In genomic region chr5:151447174-151448037, GRCh38 we compare ENCODE assay signal across 1 cellular context.
TF ChIP-seq lines count a peak whose summit lies in the region.

Gene SLC36A1 (plus strand): TSS chr5:151447603. CDS start chr5:151458793, 11,190 bp downstream.

TF ChIP-seq in WTC11, 78 proteins besides CTCF, POLR2A, EP300 and RAD21 (continued from another document and continues in another):
- TF ChIP-seq STAT6 (CRISPR knock-in tag; conservative IDR thresholded peaks at IDR 0.05; ENCODE audit: low read depth) (no peak), ZNF512 (CRISPR knock-in tag; IDR thresholded peaks at IDR 0.05; ENCODE audit: borderline replicate concordance) (no peak), CREB1 (CRISPR knock-in tag; IDR thresholded peaks at IDR 0.05) (peak; percentile 52; the same call in 1 of the 2 replicates), JUN (CRISPR knock-in tag; IDR thresholded peaks at IDR 0.05) (no peak), MXD4 (CRISPR knock-in tag; IDR thresholded peaks at IDR 0.05; ENCODE audit: borderline replicate concordance) (no peak), SP1 (CRISPR knock-in tag; conservative IDR thresholded peaks at IDR 0.05) (peak; percentile 76), ZBTB43 (CRISPR knock-in tag; IDR thresholded peaks at IDR 0.05) (no peak), MYBL2 (CRISPR knock-in tag; IDR thresholded peaks at IDR 0.05) (peak; percentile 73; the same call in 1 of the 2 replicates), IRF2 (CRISPR knock-in tag; IDR thresholded peaks at IDR 0.05; ENCODE audit: borderline replicate concordance, low read depth) (no peak), ZNF532 (CRISPR knock-in tag; IDR thresholded peaks at IDR 0.05; ENCODE audit: borderline replicate concordance) (no peak), FOXP4 (CRISPR knock-in tag; IDR thresholded peaks at IDR 0.05) (0 out of 2 replicates have a peak, but pooled peaks have one; percentile 71), GABPB1 (CRISPR knock-in tag; IDR thresholded peaks at IDR 0.05) (0 out of 2 replicates have a peak, but pooled peaks have one; percentile 57), ZNF396 (CRISPR knock-in tag; IDR thresholded peaks at IDR 0.05; ENCODE audit: borderline replicate concordance) (no peak), TEAD1 (CRISPR knock-in tag; IDR thresholded peaks at IDR 0.05) (peak; percentile 85), ZMAT4 (CRISPR knock-in tag; IDR thresholded peaks at IDR 0.05) (no peak), ZSCAN18 (CRISPR knock-in tag; IDR thresholded peaks at IDR 0.05) (no peak), ZNF317 (CRISPR knock-in tag; IDR thresholded peaks at IDR 0.05; ENCODE audit: borderline replicate concordance, low read depth) (no peak), ATF2 (CRISPR knock-in tag; IDR thresholded peaks at IDR 0.05; ENCODE audit: borderline replicate concordance, low read depth) (no peak), AR (CRISPR knock-in tag; IDR thresholded peaks at IDR 0.05) (no peak), ZNF121 (CRISPR knock-in tag; IDR thresholded peaks at IDR 0.05) (peak; percentile 53; the same call in 1 of the 2 replicates), FOXK1 (CRISPR knock-in tag; IDR thresholded peaks at IDR 0.05) (peak; percentile 80; the same call in 1 of the 2 replicates), KAT7 (CRISPR knock-in tag; IDR thresholded peaks at IDR 0.05; ENCODE audit: borderline replicate concordance) (no peak), PREB (CRISPR knock-in tag; IDR thresholded peaks at IDR 0.05; ENCODE audit: borderline replicate concordance) (no peak), NFATC4 (CRISPR knock-in tag; IDR thresholded peaks at IDR 0.05) (no peak), TP53 (CRISPR knock-in tag; IDR thresholded peaks at IDR 0.05) (peak; percentile 81), ESRRA (CRISPR knock-in tag; IDR thresholded peaks at IDR 0.05; ENCODE audit: borderline replicate concordance) (no peak), ARID4B (CRISPR knock-in tag; IDR thresholded peaks at IDR 0.05; ENCODE audit: borderline replicate concordance) (peak; percentile 85; the same call in 1 of the 2 replicates)
